In genomic region chr4:150859435-150859834, GRCh38 we compare ENCODE assay signal across 30 cellular contexts.
"Had no signal": no experiment of that assay in that cellular context is flagged by ENCODE, and none has a peak within 500 bp of the region (broad histone marks: within the 10 kb centered on the region; RNA-seq: fewer than 3 reads in every experiment).

No MANE protein-coding gene starts in this region.

- H3K9me3 ChIP-seq: colonic mucosa, esophagus muscularis mucosa, gastrocnemius medialis, heart left ventricle had no signal

- H3K36me3 ChIP-seq: colonic mucosa, esophagus muscularis mucosa, gastrocnemius medialis, heart left ventricle, WERI-Rb-1 had no signal

- H3K27ac ChIP-seq: colonic mucosa, esophagus muscularis mucosa, foreskin keratinocyte, gastrocnemius medialis, heart left ventricle, WERI-Rb-1 had no signal

- H3K4me1 Mint-ChIP-seq: activated B cell treated with CpG ODN at 0.5 μM for 24 hours; activated T-helper 17 cell treated with anti-CD3 and anti-CD28 coated beads, Interleukin-2, amount 50 U/mL, for 72 hours had no signal

- H3K4me3 Mint-ChIP-seq: activated B cell treated with CpG ODN at 0.5 μM for 24 hours; activated CD8-positive, alpha-beta T cell treated with anti-CD3 and anti-CD28 coated beads for 36 hours; activated naive CD8-positive, alpha-beta T cell; activated T-cell treated with anti-CD3 and anti-CD28 coated beads, Interleukin-2, amount 50 U/mL, for 4 hours; activated T-helper 17 cell treated with anti-CD3 and anti-CD28 coated beads, Interleukin-2, amount 50 U/mL, for 72 hours; T-helper 17 cell; T-helper 2 cell treated with Interferon-gamma antibody and Interleukin-4, amounts not matched to agents 5 μg/mL and 100 μg/mL, for 36 hours had no signal

- H3K27ac Mint-ChIP-seq: activated B cell treated with CpG ODN at 0.5 μM for 24 hours; activated CD8-positive, alpha-beta T cell treated with anti-CD3 and anti-CD28 coated beads for 36 hours; activated naive CD8-positive, alpha-beta T cell; activated T-helper 17 cell treated with anti-CD3 and anti-CD28 coated beads, Interleukin-2, amount 50 U/mL, for 72 hours; T-helper 17 cell; T-helper 2 cell treated with Interferon-gamma antibody and Interleukin-4, amounts not matched to agents 5 μg/mL and 100 μg/mL, for 36 hours had no signal

- H3K27me3 Mint-ChIP-seq: activated B cell treated with CpG ODN at 0.5 μM for 24 hours; activated CD8-positive, alpha-beta T cell treated with anti-CD3 and anti-CD28 coated beads for 36 hours; activated naive CD8-positive, alpha-beta T cell; activated T-helper 17 cell treated with anti-CD3 and anti-CD28 coated beads, Interleukin-2, amount 50 U/mL, for 72 hours; T-helper 17 cell had no signal

- DNase-seq: activated B cell treated with CpG ODN at 0.5 μM for 24 hours; activated CD4-positive, alpha-beta T cell treated with anti-CD3 and anti-CD28 coated beads for 48 hours; activated CD4-positive, alpha-beta T cell treated with anti-CD3 and anti-CD28 coated beads, Interleukin-2, amount 50 U/mL, for 1 hour; activated CD4-positive, alpha-beta T cell treated with anti-CD3 and anti-CD28 coated beads, Interleukin-2, amount 50 U/mL, for 48 hours; activated CD8-positive, alpha-beta memory T cell treated with anti-CD3 and anti-CD28 coated beads for 24 hours; activated CD8-positive, alpha-beta T cell treated with anti-CD3 and anti-CD28 coated beads for 36 hours; activated effector memory CD4-positive, alpha-beta T cell treated with Interleukin-2 at 50 U/mL for 16 hours; activated gamma-delta T cell treated with Interleukin-2 at 50 U/mL for 16 hours; activated naive CD4-positive, alpha-beta T cell treated with anti-CD3 and anti-CD28 coated beads, Interleukin-2, amount 50 U/mL, for 16 hours; activated naive CD4-positive, alpha-beta T cell treated with Interleukin-2 at 50 U/mL for 16 hours; activated T-cell treated with anti-CD3 and anti-CD28 coated beads, Interleukin-2, amount 50 U/mL, for 4 hours; amniotic stem cell; anterior cingulate cortex; central memory CD4-positive, alpha-beta T cell; cerebellar nuclear complex; colonic mucosa; effector CD8-positive, alpha-beta T cell; erythroblast; foreskin keratinocyte; gastrocnemius medialis; glutamatergic neuron; heart left ventricle; T-helper 1 cell; T-helper 17 cell; T1000; WERI-Rb-1 had no signal

- H3K9me3 Mint-ChIP-seq: activated B cell treated with CpG ODN at 0.5 μM for 24 hours; activated CD8-positive, alpha-beta T cell treated with anti-CD3 and anti-CD28 coated beads for 36 hours; activated T-cell treated with anti-CD3 and anti-CD28 coated beads, Interleukin-2, amount 50 U/mL, for 4 hours; activated T-helper 17 cell treated with anti-CD3 and anti-CD28 coated beads, Interleukin-2, amount 50 U/mL, for 72 hours; T-helper 2 cell treated with Interferon-gamma antibody and Interleukin-4, amounts not matched to agents 5 μg/mL and 100 μg/mL, for 36 hours had no signal

- H3K4me3 ChIP-seq: colonic mucosa, esophagus muscularis mucosa, gastrocnemius medialis, heart left ventricle had no signal
